Comparison of ENCODE assay signal across 1 cellular context in genomic region chr7:1572111-1572510, GRCh38.
TF ChIP-seq lines count a peak whose summit lies in the region.

No MANE protein-coding gene starts in this region.

TF ChIP-seq in K562, 482 proteins besides CTCF, POLR2A, EP300 and RAD21 (continued from another document):
- TF ChIP-seq CREB3 (tag; conservative IDR thresholded peaks at IDR 0.05; ENCODE audit: low read depth) (0 out of 2 replicates have a peak, but pooled peaks have one; percentile 64), KAT8 (IDR thresholded peaks at IDR 0.05; ENCODE audit: low read depth) (no peak), ZC3H11A (IDR thresholded peaks at IDR 0.05; ENCODE audit: low read depth, low read length) (no peak), HEY1 (CRISPR knock-in tag; IDR thresholded peaks at IDR 0.05; ENCODE audit: borderline replicate concordance) (0 out of 2 replicates have a peak, but pooled peaks have one; percentile 56), HDAC2 (IDR thresholded peaks at IDR 0.05) (no peak), POLR2G (IDR thresholded peaks at IDR 0.05; ENCODE audit: low read depth, low read length) (no peak), THRAP3 (IDR thresholded peaks at IDR 0.05; ENCODE audit: borderline replicate concordance) (no peak), MEF2D (tag; conservative IDR thresholded peaks at IDR 0.05; ENCODE audit: low read depth) (peak; percentile 56; the same call in 1 of the 2 replicates), DMBX1 (CRISPR knock-in tag; IDR thresholded peaks at IDR 0.05; ENCODE audit: borderline replicate concordance) (peak; percentile 79), ZBTB8A (IDR thresholded peaks at IDR 0.05; ENCODE audit: partially characterized antibody) (no peak), USF2 (CRISPR knock-in tag; IDR thresholded peaks at IDR 0.05) (no peak), ESRRA (IDR thresholded peaks at IDR 0.05; ENCODE audit: borderline replicate concordance, low read depth) (peak; percentile 19; the same call in 1 of the 2 replicates), CXXC5 (CRISPR knock-in tag; IDR thresholded peaks at IDR 0.05) (peak; percentile 21; the same call in 1 of the 2 replicates), HMBOX1 (IDR thresholded peaks at IDR 0.05) (no peak), CHD7 (IDR thresholded peaks at IDR 0.05; ENCODE audit: low read depth, low read length) (no peak), NCOA6 (IDR thresholded peaks at IDR 0.05) (no peak)
TF ChIP-seq in K562: peak in this region for 40.
